1 cellular context compared by ENCODE assay signal in genomic region chr3:149378420-149379388, GRCh38.
TF ChIP-seq lines count a peak whose summit lies in the region.

No MANE protein-coding gene starts in this region.

TF ChIP-seq in A549, 52 proteins besides CTCF, POLR2A, EP300 and RAD21 (continued from another document):
- peak; percentile 58; the same call in 1 of the 2 replicates for TF ChIP-seq HEYL (CRISPR knock-in tag; IDR thresholded peaks at IDR 0.05)
- TF ChIP-seq BCL3 (IDR thresholded peaks at IDR 0.05), result no peak
- TF ChIP-seq, protein P1, sequence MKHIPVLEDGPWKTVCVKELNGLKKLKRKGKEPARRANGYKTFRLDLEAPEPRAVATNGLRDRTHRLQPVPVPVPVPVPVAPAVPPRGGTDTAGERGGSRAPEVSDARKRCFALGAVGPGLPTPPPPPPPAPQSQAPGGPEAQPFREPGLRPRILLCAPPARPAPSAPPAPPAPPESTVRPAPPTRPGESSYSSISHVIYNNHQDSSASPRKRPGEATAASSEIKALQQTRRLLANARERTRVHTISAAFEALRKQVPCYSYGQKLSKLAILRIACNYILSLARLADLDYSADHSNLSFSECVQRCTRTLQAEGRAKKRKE (CRISPR knock-in tag; IDR thresholded peaks at IDR 0.05; ENCODE audit: low read depth), result 0 out of 2 replicates have a peak, but pooled peaks have one; percentile 49
- TF ChIP-seq, protein P2, sequence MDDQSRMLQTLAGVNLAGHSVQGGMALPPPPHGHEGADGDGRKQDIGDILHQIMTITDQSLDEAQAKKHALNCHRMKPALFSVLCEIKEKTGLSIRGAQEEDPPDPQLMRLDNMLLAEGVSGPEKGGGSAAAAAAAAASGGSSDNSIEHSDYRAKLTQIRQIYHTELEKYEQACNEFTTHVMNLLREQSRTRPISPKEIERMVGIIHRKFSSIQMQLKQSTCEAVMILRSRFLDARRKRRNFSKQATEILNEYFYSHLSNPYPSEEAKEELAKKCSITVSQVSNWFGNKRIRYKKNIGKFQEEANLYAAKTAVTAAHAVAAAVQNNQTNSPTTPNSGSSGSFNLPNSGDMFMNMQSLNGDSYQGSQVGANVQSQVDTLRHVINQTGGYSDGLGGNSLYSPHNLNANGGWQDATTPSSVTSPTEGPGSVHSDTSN (IDR thresholded peaks at IDR 0.05), result no peak
- TF ChIP-seq HMGXB4 (CRISPR knock-in tag; IDR thresholded peaks at IDR 0.05; ENCODE audit: borderline replicate concordance), result no peak
- TF ChIP-seq POLR2AphosphoS2 (conservative IDR thresholded peaks at IDR 0.05; ENCODE audit: low read length), result no peak
- no peak for TF ChIP-seq TFCP2L1 (CRISPR knock-in tag; IDR thresholded peaks at IDR 0.05)
- no peak for TF ChIP-seq BHLHE40 (IDR thresholded peaks at IDR 0.05; ENCODE audit: low read depth, low read length)
- TF ChIP-seq, protein P3, sequence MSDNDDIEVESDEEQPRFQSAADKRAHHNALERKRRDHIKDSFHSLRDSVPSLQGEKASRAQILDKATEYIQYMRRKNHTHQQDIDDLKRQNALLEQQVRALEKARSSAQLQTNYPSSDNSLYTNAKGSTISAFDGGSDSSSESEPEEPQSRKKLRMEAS (IDR thresholded peaks at IDR 0.05), result no peak; the same call in 1 of the 2 replicates
- TF ChIP-seq HOXB5 (CRISPR knock-in tag; IDR thresholded peaks at IDR 0.05), result peak; percentile 43
- TF ChIP-seq ZSCAN20 (CRISPR knock-in tag; IDR thresholded peaks at IDR 0.05), result no peak
- TF ChIP-seq CBX8 (IDR thresholded peaks at IDR 0.05), result no peak
- no peak for TF ChIP-seq EHMT2 (IDR thresholded peaks at IDR 0.05; ENCODE audit: low read depth)
- no peak for TF ChIP-seq SREBF2 (IDR thresholded peaks at IDR 0.05)
- TF ChIP-seq HOXA7 (CRISPR knock-in tag; IDR thresholded peaks at IDR 0.05), result peak; percentile 79
- TF ChIP-seq HOXB13 (CRISPR knock-in tag; IDR thresholded peaks at IDR 0.05; ENCODE audit: low read depth), result peak; percentile 35
- no peak for TF ChIP-seq RCOR1 (IDR thresholded peaks at IDR 0.05; ENCODE audit: low read depth, low read length)
- no peak for TF ChIP-seq MYC (IDR thresholded peaks at IDR 0.05; ENCODE audit: borderline replicate concordance, low read length)
- TF ChIP-seq CBX2 (IDR thresholded peaks at IDR 0.05; ENCODE audit: borderline replicate concordance, low read depth), result no peak
- peak; percentile 86 for TF ChIP-seq FOSB (CRISPR knock-in tag; IDR thresholded peaks at IDR 0.05)
- no peak for TF ChIP-seq CEBPB (IDR thresholded peaks at IDR 0.05)
- no peak for TF ChIP-seq CHD2 (IDR thresholded peaks at IDR 0.05; ENCODE audit: low read length, partially characterized antibody)
- TF ChIP-seq TP53 (CRISPR knock-in tag; IDR thresholded peaks at IDR 0.05), result no peak
- TF ChIP-seq, protein P4, sequence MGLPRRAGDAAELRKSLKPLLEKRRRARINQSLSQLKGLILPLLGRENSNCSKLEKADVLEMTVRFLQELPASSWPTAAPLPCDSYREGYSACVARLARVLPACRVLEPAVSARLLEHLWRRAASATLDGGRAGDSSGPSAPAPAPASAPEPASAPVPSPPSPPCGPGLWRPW (IDR thresholded peaks at IDR 0.05), result no peak
